Comparison of ENCODE assay signal across 16 cellular contexts in genomic region chr2:10341193-10341592, GRCh38. TPM values are rescaled to one million over a fixed set of nuclear protein-coding genes. Genes with fewer than 3 reads are reported as not detected.
DNase-seq lines count a peak whose midpoint lies in the region; ATAC-seq and TF ChIP-seq lines count a peak whose summit lies in the region.
"Had no signal": no experiment of that assay in that cellular context is flagged by ENCODE, and none has a peak within 500 bp of the region (broad histone marks: within the 10 kb centered on the region; RNA-seq: fewer than 3 reads in every experiment).

No MANE protein-coding gene starts in this region.

- no peak overlapping the region for H3K23ac ChIP-seq in trophoblast cell (ENCODE audit: low read length)

- WGBS in trophoblast cell (ENCODE audit: extremely low coverage, insufficient coverage, insufficient read length): no CpG with 5 or more reads among the region's 8 CpGs
- WGBS in esophagus squamous epithelium, 2 donors: 64 to 68% methylated on average over 7 to 8 of the region's 8 CpGs

- no peak overlapping the region for H2AK5ac ChIP-seq in trophoblast cell (ENCODE audit: low read length)

- H3K4ac ChIP-seq in trophoblast cell (ENCODE audit: low read depth, low read length): no peak overlapping the region

- H4K12ac ChIP-seq in trophoblast cell (ENCODE audit: low read depth, low read length): no peak overlapping the region

- H4K8ac ChIP-seq in trophoblast cell (ENCODE audit: low read depth, low read length): no peak overlapping the region

- H3K18ac ChIP-seq in trophoblast cell (ENCODE audit: low read length): no peak overlapping the region

- H3K9ac ChIP-seq in BLaER1 treated with 17β-estradiol and CSF1 and Interleukin-3, amounts not matched to agents 10 nM and 100 nM: peak overlapping the region in 3 of 11 experiments; percentile 3 to 22 (median 15); a peak in 3 of 22 replicates
- no peak overlapping the region for H3K9ac ChIP-seq in trophoblast cell (ENCODE audit: low read length)

- no peaks in the 10 kb centered on the region for H3K36me3 Mint-ChIP-seq in chondrocyte (ENCODE audit: low read depth)
- H3K36me3 Mint-ChIP-seq in stimulated activated memory B cell treated with anti-CD40 and anti-IgM and Interleukin-4, amounts not matched to agents 10 μg/mL and 1 μg/mL and 100 μg/mL, for 72 hours: peaks cover 18% of the 10 kb centered on the region

- no peak overlapping the region for H2AFZ ChIP-seq in trophoblast cell (ENCODE audit: insufficient read depth, low read length, poor library complexity)
- H2AFZ ChIP-seq: GM23338 had no signal

- H3K9me3 ChIP-seq in BLaER1 treated with 17β-estradiol and CSF1 and Interleukin-3, amounts not matched to agents 10 nM and 100 nM (replicated peaks in 1 of 11): no peaks in the 10 kb centered on the region
- H3K9me3 ChIP-seq in trophoblast cell (ENCODE audit: insufficient read depth, low read depth, low read length): no peaks in the 10 kb centered on the region
- no peaks in the 10 kb centered on the region for H3K9me3 ChIP-seq in esophagus squamous epithelium

- no peaks in the 10 kb centered on the region for H3K27me3 ChIP-seq in BLaER1 treated with 17β-estradiol and CSF1 and Interleukin-3, amounts not matched to agents 10 nM and 100 nM
- H3K27me3 ChIP-seq in trophoblast cell (ENCODE audit: insufficient read depth, low read length) (no peaks in the 10 kb centered on the region), esophagus squamous epithelium (no peaks in the 10 kb centered on the region)

- peak overlapping the region in 4 of 11 experiments; percentile 1 to 31 (median 13); a peak in 2 of 22 replicates for H3K27ac ChIP-seq in BLaER1 treated with 17β-estradiol and CSF1 and Interleukin-3, amounts not matched to agents 10 nM and 100 nM
- H3K27ac ChIP-seq in trophoblast cell (ENCODE audit: low read depth, low read length): no peak overlapping the region
- no peak overlapping the region for H3K27ac ChIP-seq in esophagus squamous epithelium

- TF ChIP-seq CTCF in chondrocyte (IDR thresholded peaks at IDR 0.05) (no peak), esophagus squamous epithelium (IDR thresholded peaks at IDR 0.05) (no peak)

- TF ChIP-seq POLR2A in esophagus squamous epithelium (IDR thresholded peaks at IDR 0.05): no peak

- peaks cover 71 to 99% (median 96%) of the 10 kb centered on the region in 10 experiments for H3K4me1 ChIP-seq in BLaER1 treated with 17β-estradiol and CSF1 and Interleukin-3, amounts not matched to agents 10 nM and 100 nM
- H3K4me1 ChIP-seq in trophoblast cell (ENCODE audit: control insufficient read depth in 1 of 2, insufficient read depth in 2 of 2, low read length in 2 of 2) (peaks cover 2% of the 10 kb centered on the region in 2 experiments), esophagus squamous epithelium (peaks cover 0 to 9% (median 0%) of the 10 kb centered on the region in 3 donors)

- H4K20me1 ChIP-seq in BLaER1 treated with 17β-estradiol and CSF1 and Interleukin-3, amounts not matched to agents 10 nM and 100 nM: peaks cover 44 to 100% (median 93%) of the 10 kb centered on the region in 11 experiments; a peak in 21 of 22 replicates

- no peaks in the 10 kb centered on the region for H3K79me2 ChIP-seq in trophoblast cell (ENCODE audit: control insufficient read depth, insufficient read depth, low read length, poor library complexity)

- no peaks in the 10 kb centered on the region for H3K79me1 ChIP-seq in trophoblast cell (ENCODE audit: low read length)

- no peaks in the 10 kb centered on the region for H3K9me3 Mint-ChIP-seq in chondrocyte (ENCODE audit: low read depth)
- H3K9me3 Mint-ChIP-seq in stimulated activated memory B cell treated with anti-CD40 and anti-IgM and Interleukin-4, amounts not matched to agents 10 μg/mL and 1 μg/mL and 100 μg/mL, for 72 hours: no peaks in the 10 kb centered on the region
- H3K9me3 Mint-ChIP-seq: CD8-positive, alpha-beta memory T cell; GM23338 had no signal

- no peak overlapping the region for H2BK5ac ChIP-seq in trophoblast cell (ENCODE audit: low read depth, low read length, poor library complexity)

- H2BK120ac ChIP-seq in trophoblast cell (ENCODE audit: insufficient read depth, low read length, poor library complexity): no peak overlapping the region

- no peaks in the 10 kb centered on the region for H3K27me3 Mint-ChIP-seq in chondrocyte (ENCODE audit: low read depth)
- no peaks in the 10 kb centered on the region for H3K27me3 Mint-ChIP-seq in stimulated activated memory B cell treated with anti-CD40 and anti-IgM and Interleukin-4, amounts not matched to agents 10 μg/mL and 1 μg/mL and 100 μg/mL, for 72 hours

- no peak overlapping the region for H3K4me3 ChIP-seq in BLaER1 treated with 17β-estradiol and CSF1 and Interleukin-3, amounts not matched to agents 10 nM and 100 nM
- H3K4me3 ChIP-seq in trophoblast cell (ENCODE audit: low read depth, low read length) (no peak overlapping the region), esophagus squamous epithelium (no peak overlapping the region)
- H3K4me3 ChIP-seq: GM23338 had no signal

- DNase-seq in NCI-H226 (peak; percentile 41), chondrocyte (ENCODE audit: low spot score) (peak; percentile 26), trophoblast cell (peak; percentile 86 to 87), esophagus squamous epithelium (lab: John Stamatoyannopoulos, UW) (no peak), NCI-H2227 treated with DMSO at 0.1 percent for 48 hours (lab: John Stamatoyannopoulos, UW) (no peak)
- DNase-seq: AML-193; CD8-positive, alpha-beta memory T cell; MM.1S; NCI-H1417; NCI-H2029; NCI-H526; RPMI8226 had no signal

- no peak overlapping the region for H2BK12ac ChIP-seq in trophoblast cell (ENCODE audit: low read length)

- H3K14ac ChIP-seq in trophoblast cell (ENCODE audit: low read length): no peak overlapping the region

- no peak overlapping the region for H3K4me3 Mint-ChIP-seq in chondrocyte (ENCODE audit: unreplicated experiment)
- H3K4me3 Mint-ChIP-seq in stimulated activated memory B cell treated with anti-CD40 and anti-IgM and Interleukin-4, amounts not matched to agents 10 μg/mL and 1 μg/mL and 100 μg/mL, for 72 hours: no peak overlapping the region
- H3K4me3 Mint-ChIP-seq: CD8-positive, alpha-beta memory T cell; GM23338 had no signal

- H3K4me2 ChIP-seq in BLaER1 treated with 17β-estradiol and CSF1 and Interleukin-3, amounts not matched to agents 10 nM and 100 nM: peak overlapping the region; percentile 32 to 79 (median 73)
- H3K4me2 ChIP-seq in trophoblast cell (ENCODE audit: low read length): no peak overlapping the region
- H3K4me2 ChIP-seq: GM23338 had no signal

- peaks cover 0 to 16% (median 0%) of the 10 kb centered on the region in 11 experiments; a peak in 4 of 22 replicates for H3K36me3 ChIP-seq in BLaER1 treated with 17β-estradiol and CSF1 and Interleukin-3, amounts not matched to agents 10 nM and 100 nM
- H3K36me3 ChIP-seq in trophoblast cell (ENCODE audit: control insufficient read depth in 1 of 2, insufficient read depth in 2 of 2, low read length in 2 of 2): no peaks in the 10 kb centered on the region
- H3K36me3 ChIP-seq in esophagus squamous epithelium: peaks cover 0 to 4% (median 0%) of the 10 kb centered on the region in 3 donors

- intact Hi-C loops in esophagus squamous epithelium (cut with DNase I): no loop called here

- H3K27ac Mint-ChIP-seq in chondrocyte (ENCODE audit: unreplicated experiment): no peak overlapping the region
- no peak overlapping the region for H3K27ac Mint-ChIP-seq in stimulated activated memory B cell treated with anti-CD40 and anti-IgM and Interleukin-4, amounts not matched to agents 10 μg/mL and 1 μg/mL and 100 μg/mL, for 72 hours
- H3K27ac Mint-ChIP-seq: GM23338 had no signal

- no peak overlapping the region for H4K91ac ChIP-seq in trophoblast cell (ENCODE audit: low read depth, low read length)

- ATAC-seq in stimulated activated memory B cell treated with anti-CD40 and anti-IgM and Interleukin-4, amounts not matched to agents 10 μg/mL and 1 μg/mL and 100 μg/mL, for 72 hours: no peak
- ATAC-seq in HG02970 (IDR thresholded peaks at IDR 0.05; ENCODE audit: low FRiP score, unreplicated experiment): no peak
- ATAC-seq: GM23338 had no signal

- H3K4me1 Mint-ChIP-seq in chondrocyte (ENCODE audit: low read depth): peaks cover 34% of the 10 kb centered on the region
- peaks cover 58% of the 10 kb centered on the region for H3K4me1 Mint-ChIP-seq in stimulated activated memory B cell treated with anti-CD40 and anti-IgM and Interleukin-4, amounts not matched to agents 10 μg/mL and 1 μg/mL and 100 μg/mL, for 72 hours

RNA-seq across cellular contexts. Expression of gene HPCAL1, which starts 38.5 kb away (rescaled TPM):
- total RNA-seq in chondrocyte (18.7 to 44.0 TPM (median 19.3 TPM) in 3 replicates), esophagus squamous epithelium (10 to 100 TPM; 13.2 to 26.4 (median 20.5) TPM)
- polyA plus RNA-seq in trophoblast cell (2013): 124 and 139 TPM in 2 replicates

Comparison
In these comparisons a context has a peak if more than half of its experiments do, and no peak if none do; other contexts are left out.
1. DNase-seq: peak in NCI-H226 (single experiment), chondrocyte (single experiment) and trophoblast cell (2 of 2); none in esophagus squamous epithelium (single experiment) and NCI-H2227 treated with DMSO at 0.1 percent for 48 hours (single experiment).